In genomic region chr6:26055670-26056582, GRCh38 we compare ENCODE assay signal across 1 cellular context.
A peak's percentile ranks its signal among the peaks of the same experiment; 100 is the strongest.
TF ChIP-seq lines count a peak whose summit lies in the region.

No MANE protein-coding gene starts in this region.

TF ChIP-seq in K562, 482 proteins besides CTCF, POLR2A, EP300 and RAD21 (continued from another document):
- TF ChIP-seq ZNF395 (CRISPR knock-in tag; IDR thresholded peaks at IDR 0.05) (0 out of 2 replicates have a peak, but pooled peaks have one; percentile 15), XRCC4 (IDR thresholded peaks at IDR 0.05; ENCODE audit: extremely low read depth, insufficient read depth, insufficient read length) (no peak), ZNF232 (CRISPR knock-in tag; IDR thresholded peaks at IDR 0.05) (peak; percentile 93), SUPT5H (IDR thresholded peaks at IDR 0.05) (peak; percentile 99), ZNF586 (CRISPR knock-in tag; conservative IDR thresholded peaks at IDR 0.05) (0 out of 2 replicates have a peak, but pooled peaks have one; percentile 4), HNRNPL (IDR thresholded peaks at IDR 0.05; ENCODE audit: low read depth, low read length) (peak; percentile 85), L3MBTL2 (IDR thresholded peaks at IDR 0.05) (peak; percentile 34; the same call in 1 of the 2 replicates), TFE3 (CRISPR knock-in tag; IDR thresholded peaks at IDR 0.05) (peak; percentile 24; the same call in 1 of the 2 replicates), MEF2D (tag; conservative IDR thresholded peaks at IDR 0.05; ENCODE audit: low read depth) (peak; percentile 35; the same call in 1 of the 2 replicates), ATF3 (IDR thresholded peaks at IDR 0.05) (no peak), ATF3 (CRISPR knock-in tag; conservative IDR thresholded peaks at IDR 0.05) (peak; percentile 74), CHAMP1 (IDR thresholded peaks at IDR 0.05) (no peak), HDAC2 (IDR thresholded peaks at IDR 0.05) (peak; percentile 41; the same call in 1 of the 2 replicates), E2F4 (CRISPR knock-in tag; IDR thresholded peaks at IDR 0.05; ENCODE audit: low read depth) (no peak), GABPB2 (CRISPR knock-in tag; conservative IDR thresholded peaks at IDR 0.05) (peak; percentile 9; the same call in 1 of the 2 replicates)
